ENCODE assay signal across 3 cellular contexts in the genomic region with DNA sequence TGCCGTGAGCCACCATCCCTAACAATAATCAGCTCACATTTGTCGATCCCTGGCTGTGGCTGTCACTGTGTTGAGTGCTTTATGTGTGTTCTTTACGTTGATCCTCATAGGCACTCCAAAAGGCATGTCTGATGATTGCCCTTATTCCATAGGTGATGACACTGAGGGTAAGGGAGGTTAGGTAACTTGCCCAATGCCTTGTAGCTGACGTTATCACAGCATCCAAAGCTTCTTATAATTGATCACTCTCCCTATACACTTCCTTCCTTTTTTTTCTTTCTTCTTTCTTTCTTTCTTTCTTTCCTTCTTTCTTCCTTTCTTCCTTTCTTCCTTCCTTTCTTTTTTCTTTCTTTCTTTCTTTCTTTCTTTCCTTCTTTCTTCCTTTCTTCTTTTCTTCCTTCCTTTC.
TF ChIP-seq lines count a peak whose summit lies in the region.

No MANE protein-coding gene starts in this region.

TF ChIP-seq in HEK293, 187 proteins besides CTCF, POLR2A, EP300 and RAD21:
- TF ChIP-seq ZBTB17 (tag by site-specific recombination; IDR thresholded peaks at IDR 0.05) (0 out of 2 replicates have a peak, but pooled peaks have one; percentile 16), ZBTB48 (tag by site-specific recombination; IDR thresholded peaks at IDR 0.05) (peak; percentile 71), ZNF335 (tag by site-specific recombination; conservative IDR thresholded peaks at IDR 0.05) (no peak; the same call in 1 of the 2 replicates), ZNF366 (tag by site-specific recombination; conservative IDR thresholded peaks at IDR 0.05) (peak; percentile 92)
TF ChIP-seq in HEK293: peak in this region for 3.

TF ChIP-seq in WTC11, 78 proteins besides CTCF, POLR2A, EP300 and RAD21:
- TF ChIP-seq NFYB (CRISPR knock-in tag; conservative IDR thresholded peaks at IDR 0.05; ENCODE audit: low read depth), result no peak
- 0 out of 2 replicates have a peak, but pooled peaks have one; percentile 39 for TF ChIP-seq ZNF512 (CRISPR knock-in tag; IDR thresholded peaks at IDR 0.05; ENCODE audit: borderline replicate concordance)
TF ChIP-seq in WTC11: peak in this region for 1.

TF ChIP-seq in H1, 55 proteins besides CTCF, POLR2A, EP300 and RAD21:
- TF ChIP-seq SIX5 (IDR thresholded peaks at IDR 0.05; ENCODE audit: low read depth, low read length) (no peak), FOSL1 (IDR thresholded peaks at IDR 0.05; ENCODE audit: insufficient read depth, low read depth, low read length) (no peak), KDM5A (IDR thresholded peaks at IDR 0.05; ENCODE audit: low read length) (no peak), CHD1 (IDR thresholded peaks at IDR 0.05; ENCODE audit: low read depth, low read length) (no peak), BCL11A (IDR thresholded peaks at IDR 0.05; ENCODE audit: low read depth in 2 of 2, low read length in 2 of 2) (no peak), YY1 (IDR thresholded peaks at IDR 0.05; ENCODE audit: low read depth, low read length) (no peak), EZH2 (IDR thresholded peaks at IDR 0.05; ENCODE audit: low read depth, low read length, severe bottlenecking) (no peak), SP4 (IDR thresholded peaks at IDR 0.05; ENCODE audit: low read length) (no peak), PHF8 (conservative IDR thresholded peaks at IDR 0.05; ENCODE audit: low read depth, low read length) (no peak), CBX8 (IDR thresholded peaks at IDR 0.05; ENCODE audit: borderline replicate concordance, low read depth, low read length) (no peak), ZNF274 (IDR thresholded peaks at IDR 0.05; ENCODE audit: borderline replicate concordance, extremely low read depth, low read length) (no peak), RFX5 (IDR thresholded peaks at IDR 0.05; ENCODE audit: borderline replicate concordance, low read depth, low read length) (no peak), KDM1A (IDR thresholded peaks at IDR 0.05; ENCODE audit: borderline replicate concordance, low read length) (no peak), RBBP5 (IDR thresholded peaks at IDR 0.05; ENCODE audit: borderline replicate concordance, low read depth, low read length) (no peak)
